Comparison of ENCODE assay signal across 9 cellular contexts in the genomic region with DNA sequence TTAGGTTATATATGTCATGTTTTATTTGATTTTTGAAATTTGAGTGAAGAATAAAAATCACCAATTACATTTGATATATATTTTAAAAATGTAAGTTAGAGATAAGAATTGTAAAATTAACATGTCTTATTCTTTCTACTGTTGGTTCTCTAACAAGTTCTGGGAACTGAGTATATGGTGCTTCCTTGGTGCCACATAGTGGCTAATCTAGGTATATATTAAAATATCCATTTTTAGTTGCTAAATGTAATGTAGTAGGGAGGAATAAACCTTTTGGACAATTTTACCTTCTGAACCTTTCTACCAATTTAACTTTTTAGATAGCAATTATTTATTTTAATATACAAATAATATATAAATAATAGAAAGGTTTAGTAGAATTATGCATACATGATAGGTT. TPM values are rescaled to one million over a fixed set of nuclear protein-coding genes. Genes with fewer than 3 reads are reported as not detected.
A peak's percentile ranks its signal among the peaks of the same experiment; 100 is the strongest.
DNase-seq lines count a peak whose midpoint lies in the region; ATAC-seq and TF ChIP-seq lines count a peak whose summit lies in the region.
"Had no signal": no experiment of that assay in that cellular context is flagged by ENCODE, and none has a peak within 500 bp of the region (broad histone marks: within the 10 kb centered on the region; RNA-seq: fewer than 3 reads in every experiment).

No MANE protein-coding gene starts in this region.

- no peak overlapping the region for H4K5ac ChIP-seq in mesendoderm (ENCODE audit: low read length)

- H3K4me3 ChIP-seq in SU-DHL-6 (ENCODE audit: insufficient read depth, low read length, poor library complexity, severe bottlenecking) (no peak overlapping the region), right cardiac atrium (ENCODE audit: low read length) (no peak overlapping the region), mesendoderm (ENCODE audit: low read length) (no peak overlapping the region)

- no peak overlapping the region for H2AK5ac ChIP-seq in mesendoderm (ENCODE audit: low read length)

- H3K9me2 ChIP-seq in SU-DHL-6 (replicated peaks; ENCODE audit: insufficient read depth, low read length), result no peaks in the 10 kb centered on the region

- H3K36me3 ChIP-seq in SU-DHL-6 (ENCODE audit: low read length) (no peaks in the 10 kb centered on the region), mesendoderm (ENCODE audit: control insufficient read depth, insufficient read depth, low read length) (no peaks in the 10 kb centered on the region)

- no peak overlapping the region for H2AFZ ChIP-seq in SU-DHL-6 (ENCODE audit: low read depth, low read length, severe bottlenecking)

- intact Hi-C loops in right cardiac atrium (cut with DNase I), result loop anchor here in 2 of 4 donors (5.0 to 10.0 kb wide), 2 partner anchors 108 to 110 kb away; partner anchors contain the start of gene STEAP1 (in 2 of the 2)

- H3K79me2 ChIP-seq in SU-DHL-6 (ENCODE audit: insufficient read depth, low read length), result no peaks in the 10 kb centered on the region
- H3K79me2 ChIP-seq in mesendoderm (ENCODE audit: control insufficient read depth, insufficient read depth, low read length), result no peaks in the 10 kb centered on the region

- ATAC-seq in GM21447 (IDR thresholded peaks at IDR 0.05; ENCODE audit: unreplicated experiment), result peak; percentile 67
- peak; percentile 61 to 71 for ATAC-seq in right cardiac atrium
- ATAC-seq: naive thymus-derived CD4-positive, alpha-beta T cell had no signal

- no peak overlapping the region for H3K56ac ChIP-seq in mesendoderm (ENCODE audit: low read length)

- no peak overlapping the region for H3K9ac ChIP-seq in SU-DHL-6 (ENCODE audit: low read length)
- H3K9ac ChIP-seq in mesendoderm (ENCODE audit: low read length), result no peak overlapping the region

- H3K27me3 ChIP-seq in SU-DHL-6 (ENCODE audit: low read length) (0 out of 2 replicates have a peak, but pooled peaks cover 2% of the 10 kb centered on the region), right cardiac atrium (ENCODE audit: control insufficient read depth, insufficient read depth) (no peaks in the 10 kb centered on the region), mesendoderm (ENCODE audit: insufficient read depth, low read length, poor library complexity) (no peaks in the 10 kb centered on the region)

- H3K4me2 ChIP-seq in SU-DHL-6 (ENCODE audit: low read depth, low read length, poor library complexity, severe bottlenecking) (no peak overlapping the region), mesendoderm (ENCODE audit: low read length) (no peak overlapping the region)

- no peaks in the 10 kb centered on the region for H3F3A ChIP-seq in SU-DHL-6 (ENCODE audit: insufficient read depth)

- H2BK120ac ChIP-seq in mesendoderm (ENCODE audit: low read depth, low read length), result no peak overlapping the region

- H3K9me3 ChIP-seq in SU-DHL-6 (ENCODE audit: insufficient read depth, low read length), result no peaks in the 10 kb centered on the region
- no peaks in the 10 kb centered on the region for H3K9me3 ChIP-seq in right cardiac atrium (ENCODE audit: control insufficient read depth, low read length)

- no peak overlapping the region for H3K27ac ChIP-seq in SU-DHL-6 (ENCODE audit: low read depth, low read length)
- no peak overlapping the region for H3K27ac ChIP-seq in right cardiac atrium (ENCODE audit: low read length)
- H3K27ac ChIP-seq in mesendoderm (ENCODE audit: low read depth, low read length), result no peak overlapping the region

- no peaks in the 10 kb centered on the region for H3K79me1 ChIP-seq in mesendoderm (ENCODE audit: low read length)

- DNase-seq in EL (peak; percentile 21), Kasumi-1 (lab: John Stamatoyannopoulos, UW) (peak; percentile 62 to 69), right cardiac atrium (no peak), T-helper 9 cell (no peak), medulla oblongata (ENCODE audit: extremely low spot score) (no peak), mesendoderm (no peak)

- TF ChIP-seq CTCF in SU-DHL-6 (IDR thresholded peaks at IDR 0.05; ENCODE audit: insufficient read depth, low read length, poor library complexity, severe bottlenecking), result peak; percentile 27

- H4K20me1 ChIP-seq in SU-DHL-6 (ENCODE audit: low read depth, low read length), result peaks cover 9% of the 10 kb centered on the region; the same call in 1 of the 2 replicates

- no peak overlapping the region for H2BK15ac ChIP-seq in mesendoderm (replicated peaks; ENCODE audit: low read depth)

- H3K18ac ChIP-seq in mesendoderm (ENCODE audit: low read length), result no peak overlapping the region

- H2BK5ac ChIP-seq in mesendoderm (ENCODE audit: low read length), result no peak overlapping the region

- no peak overlapping the region for H3K4ac ChIP-seq in mesendoderm (ENCODE audit: low read depth, low read length)

- no peak overlapping the region for H3K23ac ChIP-seq in mesendoderm (ENCODE audit: low read length)

- H3K4me1 ChIP-seq in right cardiac atrium (ENCODE audit: control insufficient read depth, insufficient read depth, low read length) (no peaks in the 10 kb centered on the region), mesendoderm (ENCODE audit: control insufficient read depth, low read depth, low read length) (no peaks in the 10 kb centered on the region)

- H4K8ac ChIP-seq in mesendoderm (ENCODE audit: low read depth, low read length), result no peak overlapping the region

RNA-seq across cellular contexts. Expression of gene CFAP69, which starts 17.5 kb away (rescaled TPM):
- total RNA-seq in right cardiac atrium, result 1 to 10 TPM; 3.5 to 7.4 (median 4.5) TPM
- 2.3 TPM for polyA plus RNA-seq in right cardiac atrium
- polyA plus RNA-seq in mesendoderm (2013, experiment 1 of 2), result 2.4 TPM
- 2.6 TPM for polyA plus RNA-seq in mesendoderm (2013, experiment 2 of 2)
- polyA plus RNA-seq: naive thymus-derived CD4-positive, alpha-beta T cell had no signal

RNA-seq across cellular contexts. Expression of gene STEAP2, which starts 50.9 kb away (rescaled TPM):
- 10 to 100 TPM; 29.9 to 46.3 (median 42.5) TPM for total RNA-seq in right cardiac atrium
- 16.7 TPM for polyA plus RNA-seq in right cardiac atrium
- polyA plus RNA-seq in mesendoderm (2013, experiment 1 of 2), result 4.8 TPM
- polyA plus RNA-seq in mesendoderm (2013, experiment 2 of 2), result 5.1 TPM
- polyA plus RNA-seq: naive thymus-derived CD4-positive, alpha-beta T cell had no signal

RNA-seq across cellular contexts. Expression of gene FAM237B, which starts 58.7 kb away (rescaled TPM):
- total RNA-seq in right cardiac atrium, result not detected
- not detected for polyA plus RNA-seq in right cardiac atrium
- polyA plus RNA-seq in mesendoderm (2013, experiment 1 of 2), result not detected
- polyA plus RNA-seq in mesendoderm (2013, experiment 2 of 2), result not detected
- total RNA-seq: naive thymus-derived CD4-positive, alpha-beta T cell had no signal
- polyA plus RNA-seq: naive thymus-derived CD4-positive, alpha-beta T cell had no signal

Comparison
In these comparisons a context has a peak if more than half of its experiments do, and no peak if none do; other contexts are left out.
1. DNase-seq: peak in EL (single experiment) and Kasumi-1 (2 of 2); none in right cardiac atrium (0 of 3), T-helper 9 cell (single experiment), medulla oblongata (single experiment) and mesendoderm (single experiment).